Comparison of ENCODE assay signal across 19 cellular contexts in genomic region chr6:170075659-170076223, GRCh38.
DNase-seq lines count a peak whose midpoint lies in the region; ATAC-seq, FAIRE-seq and TF ChIP-seq lines count a peak whose summit lies in the region.
"Had no signal": no experiment of that assay in that cellular context is flagged by ENCODE, and none has a peak within 500 bp of the region (broad histone marks: within the 10 kb centered on the region; RNA-seq: fewer than 3 reads in every experiment).

No MANE protein-coding gene starts in this region.

- no peak overlapping the region for H3K4me3 ChIP-seq in mucosa of descending colon
- H3K4me3 ChIP-seq in suprapubic skin = no peak overlapping the region
- H3K4me3 ChIP-seq in small intestine (ENCODE audit: low read depth in 1 of 2, low read length in 2 of 2) = no peak overlapping the region
- H3K4me3 ChIP-seq: heart left ventricle had no signal

- H3K36me3 ChIP-seq in mucosa of descending colon (ENCODE audit: low read depth) (no peaks in the 10 kb centered on the region), suprapubic skin (no peaks in the 10 kb centered on the region), small intestine (ENCODE audit: control insufficient read depth in 2 of 2, insufficient read depth in 2 of 2, low read length in 2 of 2) (no peaks in the 10 kb centered on the region)
- H3K36me3 ChIP-seq: heart left ventricle had no signal

- intact Hi-C loops in mucosa of descending colon (cut with DNase I, micrococcal nuclease) = no loop called here

- no peak for TF ChIP-seq EP300 in suprapubic skin (IDR thresholded peaks at IDR 0.05)

- H3K9me3 ChIP-seq in mucosa of descending colon (no peaks in the 10 kb centered on the region), suprapubic skin (no peaks in the 10 kb centered on the region), small intestine (ENCODE audit: control insufficient read depth, low read depth) (no peaks in the 10 kb centered on the region)

- FAIRE-seq in small intestine (lab: Jason Lieb, UNC) = no peak
- FAIRE-seq: bronchial epithelial cell, islet of Langerhans, urothelium cell line had no signal

- TF ChIP-seq CTCF in mucosa of descending colon (IDR thresholded peaks at IDR 0.05) = no peak
- TF ChIP-seq CTCF in suprapubic skin (IDR thresholded peaks at IDR 0.05) = no peak

- no peak for TF ChIP-seq POLR2A in suprapubic skin (IDR thresholded peaks at IDR 0.05)

- peaks cover 9% of the 10 kb centered on the region for H3K27me3 ChIP-seq in suprapubic skin
- no peaks in the 10 kb centered on the region for H3K27me3 ChIP-seq in small intestine (ENCODE audit: control insufficient read depth in 2 of 2, insufficient read depth in 2 of 2, low read length in 2 of 2)

- no peak for ATAC-seq in activated CD4-positive, CD25-positive, alpha-beta regulatory T cell treated with anti-CD3 and anti-CD28 coated beads, Interleukin-2, amount 50 U/mL, for 24 hours
- ATAC-seq in mucosa of descending colon (peak; percentile 24), GM18909 (IDR thresholded peaks at IDR 0.05; ENCODE audit: poor library complexity, unreplicated experiment) (no peak)

- DNase-seq in activated CD4-positive, CD25-positive, alpha-beta regulatory T cell treated with anti-CD3 and anti-CD28 coated beads, Interleukin-2, amount 50 U/mL, for 72 hours = peak; percentile 12
- DNase-seq in ecto neural progenitor cell (ENCODE audit: low spot score) (peak; percentile 39), mucosa of descending colon (peak in 1 of 3 donors; percentile 41), suprapubic skin (ENCODE audit: low spot score in 2 of 2) (peak; percentile 40 to 60), AG08395 (ENCODE audit: low spot score) (no peak), small intestine (no peak)
- DNase-seq: activated CD4-positive, alpha-beta T cell treated with anti-CD3 and anti-CD28 coated beads, Interleukin-2, amount 10 ng/mL, durations not matched to agents 7 days and 5 days; activated T-cell treated with anti-CD3 and anti-CD28 coated beads, Interleukin-2, amount 50 U/mL, for 1 hour; effector CD4-positive, alpha-beta T cell; NCI-H1436 treated with DMSO at 0.1 percent for 48 hours; NCI-H510A treated with DMSO at 0.1 percent for 48 hours; stimulated activated naive CD4-positive, alpha-beta T cell treated with Interleukin-2 at 50 U/mL for 16 hours had no signal

- no peaks in the 10 kb centered on the region for H3K4me1 ChIP-seq in mucosa of descending colon (ENCODE audit: low read depth)
- no peaks in the 10 kb centered on the region for H3K4me1 ChIP-seq in suprapubic skin
- H3K4me1 ChIP-seq in small intestine (ENCODE audit: control insufficient read depth in 2 of 2, insufficient read depth in 1 of 2, low read depth in 1 of 2, low read length in 1 of 2) = no peaks in the 10 kb centered on the region
- H3K4me1 ChIP-seq: heart left ventricle, parathyroid adenoma had no signal

- 75% methylated on average over 19 of the region's 19 CpGs for WGBS in suprapubic skin
- WGBS in small intestine, 3 donors = 60 to 69% (median 61%) methylated on average over 19 of the region's 19 CpGs

- H3K27ac ChIP-seq in suprapubic skin = no peak overlapping the region
- peak overlapping the region in 1 of 2 donors; percentile 9 for H3K27ac ChIP-seq in small intestine (ENCODE audit: low read depth in 1 of 2, low read length in 1 of 2)
- H3K27ac ChIP-seq: heart left ventricle, parathyroid adenoma had no signal

Comparison
In these comparisons a context has a peak if more than half of its experiments do, and no peak if none do; other contexts are left out.
1. DNase-seq: peak in activated CD4-positive, CD25-positive, alpha-beta regulatory T cell treated with anti-CD3 and anti-CD28 coated beads, Interleukin-2, amount 50 U/mL, for 72 hours (single experiment), ecto neural progenitor cell (single experiment) and suprapubic skin (2 of 2); none in AG08395 (single experiment) and small intestine (single experiment).